12 cellular contexts compared by ENCODE assay signal in genomic region chr2:167134381-167135072, GRCh38.
A peak's percentile ranks its signal among the peaks of the same experiment; 100 is the strongest.
DNase-seq lines count a peak whose midpoint lies in the region; ATAC-seq and TF ChIP-seq lines count a peak whose summit lies in the region.
"Had no signal": no experiment of that assay in that cellular context is flagged by ENCODE, and none has a peak within 500 bp of the region (broad histone marks: within the 10 kb centered on the region; RNA-seq: fewer than 3 reads in every experiment).

No MANE protein-coding gene starts in this region.

- H3K23ac ChIP-seq in IMR-90 (ENCODE audit: low read depth, low read length) = no peak overlapping the region

- H3K4me3 ChIP-seq in AG10803 (ENCODE audit: low read length) (no peak overlapping the region), IMR-90 (ENCODE audit: insufficient read depth, low read depth, low read length) (no peak overlapping the region), fibroblast of villous mesenchyme (ENCODE audit: low read depth, low read length) (no peak overlapping the region)
- H3K4me3 ChIP-seq: GM23338, testis had no signal

- H3K4me1 ChIP-seq in IMR-90 (ENCODE audit: control insufficient read depth, insufficient read depth, low read length) = peaks cover 6% of the 10 kb centered on the region; the same call in 1 of the 2 replicates
- H3K4me1 ChIP-seq: testis had no signal

- intact Hi-C loops in IMR-90 (cut with micrococcal nuclease) = no loop called here

- H3K36me3 ChIP-seq in IMR-90 (ENCODE audit: control insufficient read depth, insufficient read depth, low read length) = no peaks in the 10 kb centered on the region

- TF ChIP-seq RAD21 in IMR-90 (IDR thresholded peaks at IDR 0.05; ENCODE audit: low read length) = no peak

- H3K9ac ChIP-seq in IMR-90 (ENCODE audit: low read depth, low read length) = no peak overlapping the region

- no peak overlapping the region for H3K27ac ChIP-seq in IMR-90 (ENCODE audit: insufficient read depth, low read length)
- H3K27ac ChIP-seq: testis had no signal

- H2BK20ac ChIP-seq in IMR-90 (ENCODE audit: low read depth, low read length) = peak overlapping the region; percentile 83; the same call in 1 of the 2 replicates

- no peak for TF ChIP-seq CTCF in AG10803 (conservative IDR thresholded peaks at IDR 0.05; ENCODE audit: low read length)
- no peak for TF ChIP-seq CTCF in IMR-90 (conservative IDR thresholded peaks at IDR 0.05; ENCODE audit: low read depth, low read length)
- no peak for TF ChIP-seq CTCF in fibroblast of villous mesenchyme (IDR thresholded peaks at IDR 0.05; ENCODE audit: insufficient read depth, low read depth, low read length)

- no peak overlapping the region for H2BK15ac ChIP-seq in IMR-90 (ENCODE audit: low read depth, low read length)

- no peak overlapping the region for H4K5ac ChIP-seq in IMR-90 (ENCODE audit: low read depth, low read length)

- CTCF ChIA-PET in IMR-90 (lab: Yijun Ruan, JAX) = interaction anchor here (1.0 kb wide), 1 partner anchor 9 kb away, joined by 4 read pairs; no protein-coding TSS in a partner anchor

- no peaks in the 10 kb centered on the region for H3K9me3 ChIP-seq in IMR-90 (ENCODE audit: control insufficient read depth, insufficient read depth, low read length)
- H3K9me3 ChIP-seq: testis had no signal

- WGBS in IMR-90 (ENCODE audit: extremely low coverage in 2 of 2, insufficient read length in 1 of 2), 2 experiments = no CpG with 5 or more reads among the region's 6 CpGs

- peaks cover 2% of the 10 kb centered on the region; the same call in 1 of the 2 replicates for H3K9me1 ChIP-seq in IMR-90 (ENCODE audit: insufficient read depth, low read length)

- H3K27me3 ChIP-seq in IMR-90 (ENCODE audit: control insufficient read depth, insufficient read depth, low read length) = no peaks in the 10 kb centered on the region
- H3K27me3 ChIP-seq: testis had no signal

- no peak overlapping the region for H2AK9ac ChIP-seq in IMR-90 (replicated peaks; ENCODE audit: low read depth, low read length, poor library complexity)

- no peak overlapping the region for H3K4ac ChIP-seq in IMR-90 (ENCODE audit: low read depth, low read length)

- no peaks in the 10 kb centered on the region for H4K20me1 ChIP-seq in IMR-90 (ENCODE audit: insufficient read depth, low read length)

- BruUV-seq in IMR-90 (replicated peaks; lab: Mats Ljungman, UMichigan) = no TSS peak

- dilution Hi-C loops in IMR-90 (cut with HindIII; ENCODE audit: low sequenced_read_pairs, unreplicated experiment) = no loop called here

- no peak overlapping the region for H3K18ac ChIP-seq in IMR-90 (ENCODE audit: low read depth, low read length)

- no peaks in the 10 kb centered on the region for H3K79me1 ChIP-seq in IMR-90 (ENCODE audit: low read depth in 1 of 2, low read length in 2 of 2)

- in situ Hi-C loops in IMR-90 (cut with MboI; ENCODE audit: low sequenced_read_pairs) = no loop called here

- no peak overlapping the region; a peak in 1 of 4 replicates for H4K8ac ChIP-seq in IMR-90 (ENCODE audit: low read depth in 2 of 2, low read length in 2 of 2)

- no peak overlapping the region for H2AFZ ChIP-seq in IMR-90 (replicated peaks; ENCODE audit: low read length, poor library complexity)
- H2AFZ ChIP-seq: GM23338 had no signal

- no peak overlapping the region for H4K91ac ChIP-seq in IMR-90 (ENCODE audit: insufficient read depth, low read depth, low read length)

- POLR2A ChIA-PET in IMR-90 (lab: Charles Lee; ENCODE audit: unreplicated experiment) = interaction anchor here (0.7 kb wide), 1 partner anchor 9 kb away, joined by 3 read pairs; no protein-coding TSS in a partner anchor

- H3K4me2 ChIP-seq in IMR-90 (ENCODE audit: low read depth, low read length) = peak overlapping the region; percentile 59; the same call in 1 of the 2 replicates
- H3K4me2 ChIP-seq: GM23338 had no signal

- H2BK5ac ChIP-seq in IMR-90 (ENCODE audit: low read depth, low read length, poor library complexity, severe bottlenecking) = peak overlapping the region; percentile 66

- no peak overlapping the region for H2AK5ac ChIP-seq in IMR-90 (ENCODE audit: low read depth, low read length)

- H3K14ac ChIP-seq in IMR-90 (replicated peaks; ENCODE audit: low read depth, low read length) = no peak overlapping the region

- no peak for TF ChIP-seq POLR2A in IMR-90 (IDR thresholded peaks at IDR 0.05; ENCODE audit: low read depth, low read length)

- DNase-seq in AG10803 (ENCODE audit: low read depth) (peak; percentile 56), IMR-90 (peak; percentile 93), fibroblast of villous mesenchyme (ENCODE audit: low read depth) (peak; percentile 68), NAMALWA (ENCODE audit: low spot score) (no peak)
- no peak for DNase-seq in central memory CD4-positive, alpha-beta T cell
- no peak for DNase-seq in activated naive CD4-positive, alpha-beta T cell treated with anti-CD3 and anti-CD28 coated beads, Interleukin-2, amount 50 U/mL, for 16 hours
- DNase-seq: activated CD4-positive, alpha-beta T cell treated with anti-CD3 and anti-CD28 coated beads for 48 hours; kidney; testis had no signal

- ATAC-seq in IMR-90 (ENCODE audit: low read depth) (peak; percentile 92), SK-N-SH treated with all-trans-retinoic acid at 6 μM for 48 hours (peak; percentile 96), HG03571 (IDR thresholded peaks at IDR 0.05; ENCODE audit: unreplicated experiment) (no peak)
- ATAC-seq: GM23338 had no signal

- peak overlapping the region; percentile 33; the same call in 1 of the 2 replicates for H2BK120ac ChIP-seq in IMR-90 (ENCODE audit: low read depth, low read length)

- 0 out of 2 replicates have a peak overlapping the region, but pooled peaks have one; percentile 35 for H3K56ac ChIP-seq in IMR-90 (ENCODE audit: extremely low read depth, insufficient read depth, low read length)

TF ChIP-seq in IMR-90, 13 proteins besides CTCF, POLR2A, EP300 and RAD21:
- no peak for TF ChIP-seq USF2 (IDR thresholded peaks at IDR 0.05; ENCODE audit: low read depth, low read length)
- TF ChIP-seq CEBPB (IDR thresholded peaks at IDR 0.05; ENCODE audit: low read depth, low read length) = peak; percentile 89
- TF ChIP-seq RCOR1 (IDR thresholded peaks at IDR 0.05; ENCODE audit: insufficient replicate concordance, low read length) = peak; percentile 48
- 0 out of 2 replicates have a peak, but pooled peaks have one; percentile 21 for TF ChIP-seq BHLHE40 (IDR thresholded peaks at IDR 0.05; ENCODE audit: low read depth, low read length)
- TF ChIP-seq RFX5 (IDR thresholded peaks at IDR 0.05; ENCODE audit: low read depth, low read length) = no peak
- peak; percentile 90 for TF ChIP-seq FOS (IDR thresholded peaks at IDR 0.05; ENCODE audit: low read depth, low read length)
TF ChIP-seq in IMR-90: peak in this region for 4.

TF ChIP-seq in SK-N-SH treated with all-trans-retinoic acid at 6 μM for 48 hours, 23 proteins besides CTCF, POLR2A, EP300 and RAD21:
- TF ChIP-seq ZC3H10 (CRISPR knock-in tag; IDR thresholded peaks at IDR 0.05) = no peak
- TF ChIP-seq OSR1 (CRISPR knock-in tag; IDR thresholded peaks at IDR 0.05) = no peak
- peak; percentile 87 for TF ChIP-seq ISL1 (CRISPR knock-in tag; IDR thresholded peaks at IDR 0.05)
- no peak for TF ChIP-seq CREB5 (CRISPR knock-in tag; IDR thresholded peaks at IDR 0.05; ENCODE audit: low read depth)
- no peak for TF ChIP-seq ZNF70 (CRISPR knock-in tag; IDR thresholded peaks at IDR 0.05)
- no peak for TF ChIP-seq POU6F1 (CRISPR knock-in tag; IDR thresholded peaks at IDR 0.05; ENCODE audit: borderline replicate concordance, low read depth)
- no peak for TF ChIP-seq CSDC2 (CRISPR knock-in tag; IDR thresholded peaks at IDR 0.05)
- TF ChIP-seq TOX (CRISPR knock-in tag; IDR thresholded peaks at IDR 0.05; ENCODE audit: borderline replicate concordance) = peak; percentile 52; the same call in 1 of the 2 replicates
- TF ChIP-seq CSRNP3 (CRISPR knock-in tag; IDR thresholded peaks at IDR 0.05) = no peak
- TF ChIP-seq ARNTL (CRISPR knock-in tag; IDR thresholded peaks at IDR 0.05; ENCODE audit: borderline replicate concordance, low read depth) = no peak

Comparison
In these comparisons a context has a peak if more than half of its experiments do, and no peak if none do; other contexts are left out.
1. DNase-seq: peak in AG10803 (single experiment), IMR-90 (single experiment) and fibroblast of villous mesenchyme (single experiment); none in NAMALWA (single experiment), central memory CD4-positive, alpha-beta T cell (single experiment) and activated naive CD4-positive, alpha-beta T cell treated with anti-CD3 and anti-CD28 coated beads, Interleukin-2, amount 50 U/mL, for 16 hours (single experiment).